Comparison of ENCODE assay signal across 8 cellular contexts in the genomic region with DNA sequence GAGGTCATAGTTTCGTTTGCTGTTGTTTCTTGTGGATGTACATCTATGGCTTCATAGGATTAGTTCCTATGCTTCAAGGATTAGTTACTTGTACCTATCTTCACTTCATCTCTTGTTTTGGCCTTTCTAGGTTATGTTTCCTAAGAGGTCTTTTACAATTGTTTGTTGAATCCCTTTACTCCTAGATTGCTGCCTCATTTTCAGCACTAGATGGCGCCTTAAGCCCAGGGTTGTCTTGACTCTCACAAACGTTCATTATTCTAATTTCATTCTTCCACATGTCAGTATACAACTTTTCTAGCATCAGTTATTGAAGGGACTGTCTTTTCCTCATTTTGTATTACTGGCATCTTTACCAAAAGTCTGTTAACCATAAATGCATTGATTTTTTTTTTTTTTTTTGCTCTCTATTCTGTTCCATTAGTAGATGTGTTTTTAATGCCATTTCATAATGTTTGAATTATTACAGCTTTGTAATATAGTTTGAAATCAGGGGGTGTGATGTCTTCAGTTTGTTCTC. TPM values are rescaled to one million over a fixed set of nuclear protein-coding genes. Genes with fewer than 3 reads are reported as not detected.
DNase-seq lines count a peak whose midpoint lies in the region; ATAC-seq and TF ChIP-seq lines count a peak whose summit lies in the region.

No MANE protein-coding gene starts in this region.

- peak; percentile 53 for TF ChIP-seq CTCF in GM20000 (IDR thresholded peaks at IDR 0.05; ENCODE audit: extremely low read depth, missing control alignments)
- peak; percentile 26 for TF ChIP-seq CTCF in psoas muscle (IDR thresholded peaks at IDR 0.05)

- H3K36me3 ChIP-seq in psoas muscle (ENCODE audit: insufficient read depth in 1 of 2, low read depth in 1 of 2): no peaks in the 10 kb centered on the region

- no peak overlapping the region for H3K27ac ChIP-seq in psoas muscle

- intact Hi-C loops in psoas muscle (cut with DNase I): loop anchor here in 1 of 2 donors (10.0 kb wide), 1 partner anchor 199 kb away; no protein-coding TSS in a partner anchor

- H3K27me3 ChIP-seq in psoas muscle (ENCODE audit: insufficient read depth in 3 of 3, low read length in 2 of 3): no peaks in the 10 kb centered on the region

- 10 to 13% (median 13%) methylated on average over 3 of the region's 3 CpGs for WGBS in psoas muscle, 3 donors

- no peaks in the 10 kb centered on the region for H3K4me1 ChIP-seq in psoas muscle

- H3K4me3 ChIP-seq in psoas muscle: no peak overlapping the region

- ATAC-seq in psoas muscle (no peak), GM21528 (IDR thresholded peaks at IDR 0.05; ENCODE audit: low FRiP score, unreplicated experiment) (no peak)

- no peak for TF ChIP-seq POLR2A in erythroblast (IDR thresholded peaks at IDR 0.05; ENCODE audit: low read length)

- DNase-seq in AG20443 (ENCODE audit: low spot score) (peak; percentile 18), GM20000 (ENCODE audit: low spot score) (peak; percentile 27), NCI-H460 (ENCODE audit: extremely low read depth, low read depth) (peak; percentile 68), erythroblast (lab: John Stamatoyannopoulos, UW) (peak; percentile 64 to 80), psoas muscle (no peak), midbrain (lab: John Stamatoyannopoulos, UW) (no peak)
- DNase-seq in activated CD4-positive, alpha-beta T cell treated with anti-CD3 and anti-CD28 coated beads for 4 hours: peak; percentile 26 to 37

- H3K9me3 ChIP-seq in psoas muscle: peaks cover 4% of the 10 kb centered on the region

RNA-seq across cellular contexts. Expression of a gene that starts 45.0 kb away (rescaled TPM):
- total RNA-seq in NCI-H460 (2014; rRNA removed; shearing (Covaris generic)): not detected in 2 replicates
- not detected in 2 replicates for polyA plus RNA-seq in NCI-H460 (2014; cell fraction: nucleus; rRNA removed)
- total RNA-seq in psoas muscle: not detected
- polyA plus RNA-seq in psoas muscle: under 1 TPM in 1 of 3 donors, not detected in 2; 0.04 TPM

Comparison
In these comparisons a context has a peak if more than half of its experiments do, and no peak if none do; other contexts are left out.
1. DNase-seq: peak in AG20443 (single experiment), GM20000 (single experiment), NCI-H460 (single experiment), activated CD4-positive, alpha-beta T cell treated with anti-CD3 and anti-CD28 coated beads for 4 hours (2 of 2) and erythroblast (2 of 2); none in psoas muscle (0 of 2) and midbrain (single experiment).